Comparison of ENCODE assay signal across 2 cellular contexts in the genomic region with DNA sequence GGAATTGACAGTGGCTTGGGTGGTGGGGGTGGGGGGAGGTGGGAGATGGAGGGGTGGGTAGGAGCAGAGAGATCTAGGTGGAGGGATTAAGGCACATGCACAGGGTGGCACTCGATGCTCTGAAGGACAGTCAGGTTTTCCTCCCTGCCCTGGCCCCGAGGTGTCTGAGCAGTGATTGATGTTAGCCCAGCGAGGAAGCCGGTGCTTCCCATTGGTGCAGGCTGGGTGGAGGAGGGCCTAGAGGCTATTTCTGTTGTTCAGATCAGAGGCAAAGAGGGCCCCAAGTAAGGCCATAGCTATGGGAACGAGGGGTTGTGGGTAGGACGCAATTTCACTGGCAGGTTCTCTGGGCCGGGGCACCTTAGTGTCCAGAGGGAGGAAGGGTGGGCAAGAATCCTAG.
TF ChIP-seq lines count a peak whose summit lies in the region.

No MANE protein-coding gene starts in this region.

TF ChIP-seq in IMR-90, 13 proteins besides CTCF, POLR2A, EP300 and RAD21:
- TF ChIP-seq CHD1 (IDR thresholded peaks at IDR 0.05; ENCODE audit: low read depth, low read length), result no peak
- TF ChIP-seq FOS (IDR thresholded peaks at IDR 0.05; ENCODE audit: low read depth, low read length), result no peak
- TF ChIP-seq, protein P1, sequence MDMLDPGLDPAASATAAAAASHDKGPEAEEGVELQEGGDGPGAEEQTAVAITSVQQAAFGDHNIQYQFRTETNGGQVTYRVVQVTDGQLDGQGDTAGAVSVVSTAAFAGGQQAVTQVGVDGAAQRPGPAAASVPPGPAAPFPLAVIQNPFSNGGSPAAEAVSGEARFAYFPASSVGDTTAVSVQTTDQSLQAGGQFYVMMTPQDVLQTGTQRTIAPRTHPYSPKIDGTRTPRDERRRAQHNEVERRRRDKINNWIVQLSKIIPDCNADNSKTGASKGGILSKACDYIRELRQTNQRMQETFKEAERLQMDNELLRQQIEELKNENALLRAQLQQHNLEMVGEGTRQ (IDR thresholded peaks at IDR 0.05; ENCODE audit: low read depth, low read length), result no peak
- no peak for TF ChIP-seq RFX5 (IDR thresholded peaks at IDR 0.05; ENCODE audit: low read depth, low read length)
- TF ChIP-seq BHLHE40 (IDR thresholded peaks at IDR 0.05; ENCODE audit: low read depth, low read length), result no peak
- no peak for TF ChIP-seq SMC3 (IDR thresholded peaks at IDR 0.05; ENCODE audit: low read depth, low read length)
- no peak for TF ChIP-seq MXI1 (IDR thresholded peaks at IDR 0.05; ENCODE audit: borderline replicate concordance, low read depth, low read length)
- no peak for TF ChIP-seq MAFK (IDR thresholded peaks at IDR 0.05; ENCODE audit: low read depth, low read length)
- TF ChIP-seq MAZ (IDR thresholded peaks at IDR 0.05; ENCODE audit: borderline replicate concordance, low read depth, low read length), result no peak
TF ChIP-seq in IMR-90: peak in this region for 0.

TF ChIP-seq in GM12878, 131 proteins besides CTCF, POLR2A, EP300 and RAD21:
- TF ChIP-seq CREM (IDR thresholded peaks at IDR 0.05; ENCODE audit: low read depth) (no peak), HDGF (IDR thresholded peaks at IDR 0.05) (no peak), ZNF207 (IDR thresholded peaks at IDR 0.05; ENCODE audit: borderline replicate concordance) (no peak)
- TF ChIP-seq, protein P2, sequence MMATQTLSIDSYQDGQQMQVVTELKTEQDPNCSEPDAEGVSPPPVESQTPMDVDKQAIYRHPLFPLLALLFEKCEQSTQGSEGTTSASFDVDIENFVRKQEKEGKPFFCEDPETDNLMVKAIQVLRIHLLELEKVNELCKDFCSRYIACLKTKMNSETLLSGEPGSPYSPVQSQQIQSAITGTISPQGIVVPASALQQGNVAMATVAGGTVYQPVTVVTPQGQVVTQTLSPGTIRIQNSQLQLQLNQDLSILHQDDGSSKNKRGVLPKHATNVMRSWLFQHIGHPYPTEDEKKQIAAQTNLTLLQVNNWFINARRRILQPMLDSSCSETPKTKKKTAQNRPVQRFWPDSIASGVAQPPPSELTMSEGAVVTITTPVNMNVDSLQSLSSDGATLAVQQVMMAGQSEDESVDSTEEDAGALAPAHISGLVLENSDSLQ (IDR thresholded peaks at IDR 0.05), result peak; percentile 46
